Comparison of ENCODE assay signal across 10 cellular contexts in genomic region chr2:8234757-8235374, GRCh38.
DNase-seq lines count a peak whose midpoint lies in the region; ATAC-seq, FAIRE-seq and TF ChIP-seq lines count a peak whose summit lies in the region.
"Had no signal": no experiment of that assay in that cellular context is flagged by ENCODE, and none has a peak within 500 bp of the region (broad histone marks: within the 10 kb centered on the region; RNA-seq: fewer than 3 reads in every experiment).

No MANE protein-coding gene starts in this region.

- H3K9me3 Mint-ChIP-seq in naive thymus-derived CD8-positive, alpha-beta T cell, result no peaks in the 10 kb centered on the region

- peak overlapping the region in 3 of 10 donors; percentile 2 to 22 (median 11) for H3K4me3 Mint-ChIP-seq in naive thymus-derived CD8-positive, alpha-beta T cell

- no peak for DNase-seq in GM12891 (ENCODE audit: insufficient read length, low spot score)
- no peak for DNase-seq in stimulated activated CD4-positive, alpha-beta T cell treated with anti-CD3 and anti-CD28 coated beads, Interleukin-15, amount 100 ng/mL, for 24 hours
- DNase-seq in brain microvascular endothelial cell, result no peak
- DNase-seq in naive thymus-derived CD8-positive, alpha-beta T cell, result no peak
- DNase-seq in amygdala (lab: John Stamatoyannopoulos, UW), result no peak
- DNase-seq: T-helper 1 cell, upper lobe of right lung had no signal

- peak; percentile 99 for FAIRE-seq in GM12891 (lab: Jason Lieb, UNC)

- in situ Hi-C loops in brain microvascular endothelial cell (cut with HindIII; ENCODE audit: low pct_ligation_motif_present, low sequenced_read_pairs), result no loop called here

- no peak for TF ChIP-seq POLR2A in GM12891 (IDR thresholded peaks at IDR 0.05; ENCODE audit: low read depth, low read length)

- no peak for TF ChIP-seq CTCF in brain microvascular endothelial cell (IDR thresholded peaks at IDR 0.05; ENCODE audit: low read depth, low read length, missing control alignments)

- H3K36me3 ChIP-seq in brain microvascular endothelial cell (replicated peaks), result no peaks in the 10 kb centered on the region
- H3K36me3 ChIP-seq: upper lobe of right lung had no signal

- H3K27ac Mint-ChIP-seq in naive thymus-derived CD8-positive, alpha-beta T cell, result peak overlapping the region in 1 of 10 donors; percentile 8

- H3K27ac ChIP-seq in brain microvascular endothelial cell, result no peak overlapping the region
- H3K27ac ChIP-seq: upper lobe of right lung had no signal

- POLR2A ChIA-PET in naive thymus-derived CD8-positive, alpha-beta T cell (lab: Charles Lee), result no interaction called here

- ATAC-seq in GM21367 (IDR thresholded peaks at IDR 0.05; ENCODE audit: unreplicated experiment) (peak; percentile 89), HG03442 (IDR thresholded peaks at IDR 0.05; ENCODE audit: unreplicated experiment) (peak; percentile 96), esophagus mucosa (peak; percentile 74)
- no peak for ATAC-seq in naive thymus-derived CD8-positive, alpha-beta T cell

- no peaks in the 10 kb centered on the region for H3K36me3 Mint-ChIP-seq in naive thymus-derived CD8-positive, alpha-beta T cell

- peaks cover 3 to 34% (median 5%) of the 10 kb centered on the region in 4 donors for H3K4me1 Mint-ChIP-seq in naive thymus-derived CD8-positive, alpha-beta T cell

- H3K27me3 ChIP-seq in brain microvascular endothelial cell (replicated peaks), result no peaks in the 10 kb centered on the region
- H3K27me3 ChIP-seq: upper lobe of right lung had no signal

- peaks cover 5 to 43% (median 18%) of the 10 kb centered on the region in 5 donors for H3K27me3 Mint-ChIP-seq in naive thymus-derived CD8-positive, alpha-beta T cell

- H3K4me3 ChIP-seq in brain microvascular endothelial cell (ENCODE audit: low read depth, low read length), result no peak overlapping the region
- H3K4me3 ChIP-seq: upper lobe of right lung had no signal

TF ChIP-seq in GM12891, 5 proteins besides CTCF, POLR2A, EP300 and RAD21:
- TF ChIP-seq SPI1 (IDR thresholded peaks at IDR 0.05; ENCODE audit: low read depth, low read length) (no peak), PAX5 (IDR thresholded peaks at IDR 0.05; ENCODE audit: insufficient read depth, low read length, severe bottlenecking) (peak; percentile 81), POLR2AphosphoS5 (IDR thresholded peaks at IDR 0.05; ENCODE audit: low read depth, low read length) (no peak), POU2F2 (IDR thresholded peaks at IDR 0.05; ENCODE audit: low read depth, low read length) (peak; percentile 77), TAF1 (IDR thresholded peaks at IDR 0.05; ENCODE audit: low read depth, low read length) (no peak)

Comparison
In these comparisons a context has a peak if more than half of its experiments do, and no peak if none do; other contexts are left out.
1. ATAC-seq: peak in GM21367 (single experiment), HG03442 (single experiment) and esophagus mucosa (single experiment); none in naive thymus-derived CD8-positive, alpha-beta T cell (0 of 2).